15 cellular contexts compared by ENCODE assay signal in the genomic region with DNA sequence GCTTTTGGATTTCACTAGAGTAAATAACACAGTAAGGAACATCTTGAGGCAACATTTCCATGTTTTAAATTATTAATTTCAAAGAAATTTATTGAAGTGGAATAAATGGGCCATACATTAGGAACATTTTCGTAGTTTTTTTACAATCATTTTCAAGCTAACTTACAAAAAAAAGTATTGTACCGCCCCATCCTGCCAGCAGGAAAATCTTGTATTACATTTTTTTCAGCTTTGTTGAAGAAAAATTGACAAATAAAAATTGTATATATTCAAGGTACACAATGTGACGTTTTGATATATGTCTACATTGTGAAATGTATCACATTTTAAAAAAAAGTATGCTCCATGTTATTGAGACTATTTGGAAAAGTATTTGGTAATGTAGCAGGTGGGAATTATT.
"Had no signal": no experiment of that assay in that cellular context is flagged by ENCODE, and none has a peak within 500 bp of the region (broad histone marks: within the 10 kb centered on the region; RNA-seq: fewer than 3 reads in every experiment).

No MANE protein-coding gene starts in this region.

- ATAC-seq: stimulated activated naive CD8-positive, alpha-beta T cell treated with anti-CD3 and anti-CD28 coated beads, Interleukin-15, amount 100 ng/mL, for 72 hours had no signal

- H3K36me3 Mint-ChIP-seq: activated naive CD8-positive, alpha-beta T cell treated with anti-CD3 and anti-CD28 coated beads, Interleukin-2, amount 10 ng/mL, durations not matched to agents 7 days and 5 days; immature natural killer cell; mesothelial cell of epicardium had no signal

- DNase-seq: activated CD4-positive, alpha-beta T cell treated with anti-CD3 and anti-CD28 coated beads for 1 hour; activated CD4-positive, alpha-beta T cell treated with anti-CD3 and anti-CD28 coated beads, Interleukin-2, amount 50 U/mL, for 4 hours; activated naive CD4-positive, alpha-beta T cell; activated naive CD8-positive, alpha-beta T cell treated with anti-CD3 and anti-CD28 coated beads, Interleukin-2, amount 10 ng/mL, durations not matched to agents 7 days and 5 days; activated T-cell treated with anti-CD3 and anti-CD28 coated beads for 4 hours; aorta; cerebellar nuclear complex; foreskin fibroblast; immature natural killer cell; posterior cingulate gyrus; stimulated activated naive CD8-positive, alpha-beta T cell treated with anti-CD3 and anti-CD28 coated beads, Interleukin-15, amount 100 ng/mL, for 72 hours; T-helper 9 cell had no signal

- H3K9me3 Mint-ChIP-seq: activated naive CD8-positive, alpha-beta T cell treated with anti-CD3 and anti-CD28 coated beads, Interleukin-2, amount 10 ng/mL, durations not matched to agents 7 days and 5 days; mesothelial cell of epicardium; stimulated activated naive CD8-positive, alpha-beta T cell treated with anti-CD3 and anti-CD28 coated beads, Interleukin-15, amount 100 ng/mL, for 72 hours had no signal

- H3K4me3 ChIP-seq: lung, smooth muscle cell had no signal

- H3K27ac Mint-ChIP-seq: activated naive CD8-positive, alpha-beta T cell treated with anti-CD3 and anti-CD28 coated beads, Interleukin-2, amount 10 ng/mL, durations not matched to agents 7 days and 5 days; immature natural killer cell; mesothelial cell of epicardium; stimulated activated naive CD8-positive, alpha-beta T cell treated with anti-CD3 and anti-CD28 coated beads, Interleukin-15, amount 100 ng/mL, for 72 hours had no signal

- H3K4me1 Mint-ChIP-seq: stimulated activated naive CD8-positive, alpha-beta T cell treated with anti-CD3 and anti-CD28 coated beads, Interleukin-15, amount 100 ng/mL, for 72 hours had no signal

- H3K4me3 Mint-ChIP-seq: activated naive CD8-positive, alpha-beta T cell treated with anti-CD3 and anti-CD28 coated beads, Interleukin-2, amount 10 ng/mL, durations not matched to agents 7 days and 5 days; immature natural killer cell; mesothelial cell of epicardium; stimulated activated naive CD8-positive, alpha-beta T cell treated with anti-CD3 and anti-CD28 coated beads, Interleukin-15, amount 100 ng/mL, for 72 hours had no signal
